ENCODE assay signal across 17 cellular contexts in genomic region chr11:10861799-10862198, GRCh38.
"Had no signal": no experiment of that assay in that cellular context is flagged by ENCODE, and none has a peak within 500 bp of the region (broad histone marks: within the 10 kb centered on the region; RNA-seq: fewer than 3 reads in every experiment).

No MANE protein-coding gene starts in this region.

- H3K4me1 ChIP-seq: prostate gland had no signal

- H3K27ac Mint-ChIP-seq: activated CD4-positive, alpha-beta memory T cell treated with anti-CD3 and anti-CD28 coated beads for 36 hours; activated CD8-positive, alpha-beta memory T cell treated with anti-CD3 and anti-CD28 coated beads, Interleukin-2, amount 10 ng/mL, durations not matched to agents 7 days and 5 days; activated naive CD8-positive, alpha-beta T cell treated with anti-CD3 and anti-CD28 coated beads, Interleukin-2, amount 10 ng/mL, durations not matched to agents 7 days and 5 days had no signal

- H3K9me3 Mint-ChIP-seq: activated CD4-positive, alpha-beta memory T cell treated with anti-CD3 and anti-CD28 coated beads for 36 hours; activated naive CD8-positive, alpha-beta T cell treated with anti-CD3 and anti-CD28 coated beads, Interleukin-2, amount 10 ng/mL, durations not matched to agents 7 days and 5 days; neural crest cell had no signal

- H3K27me3 ChIP-seq: foreskin keratinocyte, tibial nerve had no signal

- H3K4me3 Mint-ChIP-seq: activated CD4-positive, alpha-beta memory T cell treated with anti-CD3 and anti-CD28 coated beads for 36 hours; activated CD4-positive, alpha-beta T cell treated with anti-CD3 and anti-CD28 coated beads for 36 hours; activated CD8-positive, alpha-beta memory T cell treated with anti-CD3 and anti-CD28 coated beads, Interleukin-2, amount 10 ng/mL, durations not matched to agents 7 days and 5 days; activated naive CD8-positive, alpha-beta T cell treated with anti-CD3 and anti-CD28 coated beads, Interleukin-2, amount 10 ng/mL, durations not matched to agents 7 days and 5 days; memory B cell had no signal

- H3K9me3 ChIP-seq: prostate gland, tibial nerve had no signal

- H3K27me3 Mint-ChIP-seq: activated CD4-positive, alpha-beta memory T cell treated with anti-CD3 and anti-CD28 coated beads for 36 hours; activated CD4-positive, alpha-beta T cell treated with anti-CD3 and anti-CD28 coated beads for 36 hours; activated CD8-positive, alpha-beta memory T cell treated with anti-CD3 and anti-CD28 coated beads, Interleukin-2, amount 10 ng/mL, durations not matched to agents 7 days and 5 days; activated naive CD8-positive, alpha-beta T cell treated with anti-CD3 and anti-CD28 coated beads, Interleukin-2, amount 10 ng/mL, durations not matched to agents 7 days and 5 days; memory B cell had no signal

- H3K36me3 ChIP-seq: prostate gland, tibial nerve had no signal

- H3K4me3 ChIP-seq: prostate gland, tibial nerve had no signal

- DNase-seq: activated CD4-positive, alpha-beta memory T cell treated with anti-CD3 and anti-CD28 coated beads for 36 hours; activated CD4-positive, alpha-beta T cell treated with anti-CD3 and anti-CD28 coated beads for 36 hours; activated CD8-positive, alpha-beta memory T cell treated with anti-CD3 and anti-CD28 coated beads, Interleukin-2, amount 10 ng/mL, durations not matched to agents 7 days and 5 days; activated effector memory CD4-positive, alpha-beta T cell treated with Interleukin-2 at 50 U/mL for 16 hours; activated naive CD8-positive, alpha-beta T cell treated with anti-CD3 and anti-CD28 coated beads, Interleukin-2, amount 10 ng/mL, durations not matched to agents 7 days and 5 days; activated T-cell treated with anti-CD3 and anti-CD28 coated beads, Interleukin-2, amount 50 U/mL, for 1 hour; cerebellar nuclear complex; effector memory CD4-positive, alpha-beta T cell; foreskin keratinocyte; left ventricle myocardium superior; stimulated activated CD4-positive, alpha-beta T cell treated with anti-CD3 and anti-CD28 coated beads, Interleukin-12 subunit alpha, Interleukin-12 subunit beta, amount 100 ng/mL, for 4 hours; stimulated activated CD4-positive, alpha-beta T cell treated with anti-CD3 and anti-CD28 coated beads, Interleukin-2, amount 100 ng/mL, for 24 hours; WERI-Rb-1 had no signal

- H3K27ac ChIP-seq: foreskin keratinocyte, prostate gland, tibial nerve, WERI-Rb-1 had no signal

- ATAC-seq: activated CD4-positive, alpha-beta T cell treated with anti-CD3 and anti-CD28 coated beads for 36 hours; activated CD8-positive, alpha-beta memory T cell treated with anti-CD3 and anti-CD28 coated beads, Interleukin-2, amount 10 ng/mL, durations not matched to agents 7 days and 5 days; foreskin keratinocyte; left ventricle myocardium superior had no signal
